9 cellular contexts compared by ENCODE assay signal in genomic region chr3:129428020-129428381, GRCh38. TPM values are rescaled to one million over a fixed set of nuclear protein-coding genes. Genes with fewer than 3 reads are reported as not detected.
DNase-seq lines count a peak whose midpoint lies in the region; ATAC-seq, FAIRE-seq and TF ChIP-seq lines count a peak whose summit lies in the region.
"Had no signal": no experiment of that assay in that cellular context is flagged by ENCODE, and none has a peak within 500 bp of the region (broad histone marks: within the 10 kb centered on the region; RNA-seq: fewer than 3 reads in every experiment).

No MANE protein-coding gene starts in this region.

- H4K91ac ChIP-seq in H1 (replicated peaks; ENCODE audit: insufficient read length, low read length), result no peak overlapping the region

- no peak overlapping the region for H2BK12ac ChIP-seq in H1 (ENCODE audit: low read depth, low read length)

- no peaks in the 10 kb centered on the region for H3K79me2 ChIP-seq in H1 (ENCODE audit: control insufficient read depth in 1 of 2, insufficient read depth in 2 of 2, low read length in 2 of 2)

- CTCF ChIA-PET in H1 (lab: Charles Lee; ENCODE audit: partially characterized antibody), result interaction anchor here (1.1 to 3.1 kb wide), 6 partner anchors 9 to 62 kb away, joined by 3 to 11 read pairs (median 6); no protein-coding TSS in a partner anchor

- H2BK20ac ChIP-seq in H1 (ENCODE audit: low read length), result no peak overlapping the region

- peak overlapping the region in 9 of 10 donors; percentile 69 to 94 (median 83) for H3K27ac Mint-ChIP-seq in naive thymus-derived CD8-positive, alpha-beta T cell

- H3K23me2 ChIP-seq in H1 (ENCODE audit: low read depth, low read length), result peaks cover 3% of the 10 kb centered on the region

- POLR2A ChIA-PET in H1 (lab: Charles Lee; ENCODE audit: partially characterized antibody), result interaction anchor here (2.1 to 5.7 kb wide), 6 partner anchors 10 to 112 kb away, joined by 6 to 61 read pairs (median 10); partner anchors contain the start of genes IFT122 and MBD4
- POLR2A ChIA-PET in naive thymus-derived CD8-positive, alpha-beta T cell (lab: Charles Lee), result interaction anchor here (0.6 to 4.6 kb wide), 3 partner anchors 12 to 241 kb away, joined by 3 to 34 read pairs (median 7); partner anchors contain the start of genes IFT122 and MBD4

- peaks cover 26% of the 10 kb centered on the region for H3K36me3 ChIP-seq in MG63
- H3K36me3 ChIP-seq in H1 (ENCODE audit: control insufficient read depth in 2 of 4, insufficient read depth in 4 of 4, low read length in 3 of 4), result peaks cover 14 to 21% (median 19%) of the 10 kb centered on the region in 4 experiments; a peak in 7 of 8 replicates

- in situ Hi-C loops in G401 (cut with HindIII; ENCODE audit: low sequenced_read_pairs), result no loop called here

- WGBS in H1 (ENCODE audit: extremely low coverage in 1 of 2, insufficient coverage in 1 of 2, insufficient read length in 1 of 2, insufficient replicate concordance in 2 of 2, low coverage in 1 of 2, low lambda C conversion rate in 2 of 2, missing lambda C conversion rate in 1 of 2), 2 experiments, result 19% methylated on average over 8 of the region's 8 CpGs; no CpG with 5 or more reads in 1 of the 2 experiments

- TF ChIP-seq CTCF in AG09309 (IDR thresholded peaks at IDR 0.05; ENCODE audit: control insufficient read depth, insufficient read depth, low read depth, low read length, missing control alignments), result no peak
- no peak for TF ChIP-seq CTCF in H1 (IDR thresholded peaks at IDR 0.05; ENCODE audit: control extremely low read depth in 1 of 3, insufficient read depth in 1 of 3, low read depth in 1 of 3, low read length in 3 of 3)

- peaks cover 0 to 3% (median 0%) of the 10 kb centered on the region in 5 donors for H3K27me3 Mint-ChIP-seq in naive thymus-derived CD8-positive, alpha-beta T cell

- H4K5ac ChIP-seq in H1 (ENCODE audit: insufficient read length, low read depth, low read length), result no peak overlapping the region

- no peak for TF ChIP-seq RAD21 in H1 (IDR thresholded peaks at IDR 0.05 in 1 of 2, conservative IDR thresholded peaks at IDR 0.05 in 1 of 2; ENCODE audit: low read depth in 2 of 2, low read length in 2 of 2)

- H4K8ac ChIP-seq in H1 (ENCODE audit: extremely low read depth, insufficient read depth, low read length), result no peak overlapping the region

- H2AK5ac ChIP-seq in H1 (ENCODE audit: low read depth, low read length), result no peak overlapping the region

- H3K27me3 ChIP-seq in MG63 (no peaks in the 10 kb centered on the region), H1 (replicated peaks in 1 of 4; ENCODE audit: control insufficient read depth in 3 of 4, extremely low read depth in 1 of 4, insufficient read depth in 3 of 4, low read length in 3 of 4) (peaks cover 0 to 10% (median 8%) of the 10 kb centered on the region in 4 experiments; a peak in 5 of 7 replicates)

- H3K9me3 Mint-ChIP-seq in naive thymus-derived CD8-positive, alpha-beta T cell, result peaks cover 0 to 5% (median 0%) of the 10 kb centered on the region in 9 donors

- H3K14ac ChIP-seq in H1 (ENCODE audit: insufficient read length), result no peak overlapping the region

- H3K36me3 Mint-ChIP-seq in naive thymus-derived CD8-positive, alpha-beta T cell, result peaks cover 0 to 27% (median 7%) of the 10 kb centered on the region in 3 donors

- H3K9ac ChIP-seq in H1 (replicated peaks in 1 of 4; ENCODE audit: extremely low read depth in 1 of 4, low read depth in 3 of 4, low read length in 3 of 4), result peak overlapping the region in 3 of 4 experiments; percentile 40 to 68 (median 48); a peak in 2 of 7 replicates

- no peak overlapping the region for H3K23ac ChIP-seq in H1 (ENCODE audit: insufficient read length)

- no peak overlapping the region for H3K18ac ChIP-seq in H1 (ENCODE audit: extremely low read depth, low read length)

- no peak overlapping the region for H3K4ac ChIP-seq in H1 (replicated peaks; ENCODE audit: insufficient read length, low read depth, low read length)

- peak overlapping the region; percentile 84 to 99 for H3K4me2 ChIP-seq in H1 (ENCODE audit: insufficient read depth in 1 of 2, low read depth in 2 of 2, low read length in 2 of 2)

- ATAC-seq in naive thymus-derived CD8-positive, alpha-beta T cell, result no peak
- ATAC-seq in HG02610 (IDR thresholded peaks at IDR 0.05; ENCODE audit: unreplicated experiment) (no peak), HG03378 (IDR thresholded peaks at IDR 0.05; ENCODE audit: unreplicated experiment) (no peak)

- peak overlapping the region; percentile 74 to 93 (median 86) for H3K4me3 Mint-ChIP-seq in naive thymus-derived CD8-positive, alpha-beta T cell

- TF ChIP-seq EP300 in H1 (IDR thresholded peaks at IDR 0.05; ENCODE audit: borderline replicate concordance in 1 of 2, low read depth in 2 of 2, low read length in 2 of 2), result no peak

- H2BK120ac ChIP-seq in H1 (replicated peaks; ENCODE audit: low read depth, low read length), result no peak overlapping the region

- no peak overlapping the region for H3K27ac ChIP-seq in H1 (ENCODE audit: low read depth, low read length)
- H3K27ac ChIP-seq: epithelial cell of prostate had no signal

- peaks cover 7 to 31% (median 15%) of the 10 kb centered on the region in 4 experiments for H3K4me1 ChIP-seq in H1 (replicated peaks in 1 of 4; ENCODE audit: control insufficient read depth in 3 of 4, insufficient read depth in 4 of 4, low read length in 3 of 4)

- H3K79me1 ChIP-seq in H1 (ENCODE audit: low read depth, low read length), result no peaks in the 10 kb centered on the region

- H4K20me1 ChIP-seq in H1 (replicated peaks in 1 of 2; ENCODE audit: control insufficient read depth in 1 of 2, insufficient read depth in 2 of 2, low read length in 2 of 2), result peaks cover 0 to 1% of the 10 kb centered on the region in 2 experiments

- no peak for FAIRE-seq in H1 (lab: Jason Lieb, UNC)

- peaks cover 20 to 39% (median 31%) of the 10 kb centered on the region in 4 donors for H3K4me1 Mint-ChIP-seq in naive thymus-derived CD8-positive, alpha-beta T cell

- H3K4me3 ChIP-seq in AG09309 (ENCODE audit: control insufficient read depth, low read depth, low read length) (peak overlapping the region; percentile 64), MG63 (peak overlapping the region; percentile 34), H1 (ENCODE audit: extremely low read depth in 1 of 4, insufficient read depth in 2 of 4, low read depth in 3 of 4, low read length in 4 of 4) (peak overlapping the region; percentile 41 to 73 (median 60))

- no peak overlapping the region for H2BK15ac ChIP-seq in H1 (ENCODE audit: low read length)

- DNase-seq in AG09309 (ENCODE audit: low read depth), result no peak
- no peak for DNase-seq in MG63
- no peak for DNase-seq in H1 (ENCODE audit: low read depth in 1 of 2, low spot score in 2 of 2)
- DNase-seq in naive thymus-derived CD8-positive, alpha-beta T cell, result no peak
- DNase-seq in G401 (ENCODE audit: low spot score), result no peak
- DNase-seq in NCI-H345 (lab: John Stamatoyannopoulos, UW), result no peak

- H3K9me3 ChIP-seq in MG63 (no peaks in the 10 kb centered on the region), H1 (ENCODE audit: insufficient read depth in 2 of 2, low read depth in 1 of 2, low read length in 1 of 2) (no peaks in the 10 kb centered on the region)

- no peak overlapping the region for H2BK5ac ChIP-seq in H1 (ENCODE audit: low read depth, low read length)

- H3K56ac ChIP-seq in H1 (replicated peaks; ENCODE audit: insufficient read length, low read depth, low read length), result no peak overlapping the region

- H2AFZ ChIP-seq in H1 (ENCODE audit: low read length), result 0 out of 2 replicates have a peak overlapping the region, but pooled peaks have one; percentile 63

- TF ChIP-seq POLR2A in H1 (IDR thresholded peaks at IDR 0.05; ENCODE audit: control extremely low read depth in 1 of 2, low read depth in 2 of 2, low read length in 2 of 2), result no peak

RNA-seq across cellular contexts. Expression of gene EFCAB12, which starts 0.4 kb away (rescaled TPM):
- 0.03 TPM in 1 of 2 replicates, not detected in the other for total RNA-seq in MG63 (2014; rRNA removed; shearing (Covaris generic); ENCODE audit: low replicate concordance)
- 0.75 and 0.99 TPM in 2 replicates for total RNA-seq in H1 (2021; fragmentation: NEBNext Ultra II Directional; extraction: Animal tissue kit (Norgen Biotek cat#: 25700))
- polyA plus RNA-seq in H1 (2011; rRNA removed), result 0.60 and 0.71 TPM in 2 replicates
- polyA plus RNA-seq in H1 (2011; cell fraction: cytosol; rRNA removed), result 0.54 TPM
- polyA plus RNA-seq in H1 (2011; cell fraction: nucleus; rRNA removed), result 2.1 TPM
- 0.88 to 1.4 TPM (median 1.2 TPM) in 4 replicates for polyA plus RNA-seq in H1 (2012, experiment 1 of 2)
- polyA plus RNA-seq in H1 (2012, experiment 2 of 2), result 0.38 TPM
- 0.51 TPM for polyA plus RNA-seq in H1 (2013, experiment 1 of 2)
- polyA plus RNA-seq in H1 (2013, experiment 2 of 2), result 0.33 TPM
- 0.37 and 1.3 TPM in 2 replicates for polyA minus RNA-seq in H1 (2011; rRNA and poly(A)+ RNA removed)
- polyA minus RNA-seq in H1 (2011; cell fraction: cytosol; rRNA and poly(A)+ RNA removed), result not detected
- polyA minus RNA-seq in H1 (2011; cell fraction: nucleus; rRNA and poly(A)+ RNA removed), result 0.70 TPM
- 1 to 10 TPM; 1.6 to 2.3 TPM for total RNA-seq in naive thymus-derived CD8-positive, alpha-beta T cell
- polyA plus RNA-seq in naive thymus-derived CD8-positive, alpha-beta T cell, result under 1 TPM in 2 of 3 donors, not detected in 1; 0.16 to 0.20 TPM
- total RNA-seq in G401 (2014; rRNA removed; shearing (Covaris generic)), result not detected in 2 replicates

RNA-seq across cellular contexts. Expression of gene MBD4, which starts 11.7 kb away (rescaled TPM):
- 17.2 and 26.5 TPM in 2 replicates for total RNA-seq in MG63 (2014; rRNA removed; shearing (Covaris generic); ENCODE audit: low replicate concordance)
- 33.4 and 35.8 TPM in 2 replicates for total RNA-seq in H1 (2021; fragmentation: NEBNext Ultra II Directional; extraction: Animal tissue kit (Norgen Biotek cat#: 25700))
- 11.1 and 11.2 TPM in 2 replicates for polyA plus RNA-seq in H1 (2011; rRNA removed)
- polyA plus RNA-seq in H1 (2011; cell fraction: cytosol; rRNA removed), result 21.5 TPM
- polyA plus RNA-seq in H1 (2011; cell fraction: nucleus; rRNA removed), result 17.8 TPM
- polyA plus RNA-seq in H1 (2012, experiment 1 of 2), result 20.2 to 32.6 TPM (median 22.2 TPM) in 4 replicates
- 2.5 TPM for polyA plus RNA-seq in H1 (2012, experiment 2 of 2)
- polyA plus RNA-seq in H1 (2013, experiment 1 of 2), result 38.1 TPM
- polyA plus RNA-seq in H1 (2013, experiment 2 of 2), result 37.6 TPM
- 19.3 and 20.7 TPM in 2 replicates for polyA minus RNA-seq in H1 (2011; rRNA and poly(A)+ RNA removed)
- polyA minus RNA-seq in H1 (2011; cell fraction: cytosol; rRNA and poly(A)+ RNA removed), result 17.2 TPM
- 46.7 TPM for polyA minus RNA-seq in H1 (2011; cell fraction: nucleus; rRNA and poly(A)+ RNA removed)
- 10 to 100 TPM; 58.2 to 61.1 TPM for total RNA-seq in naive thymus-derived CD8-positive, alpha-beta T cell
- polyA plus RNA-seq in naive thymus-derived CD8-positive, alpha-beta T cell, result 10 to 100 TPM; 33.6 to 40.0 (median 35.9) TPM
- total RNA-seq in G401 (2014; rRNA removed; shearing (Covaris generic)), result 14.0 and 18.9 TPM in 2 replicates

RNA-seq across cellular contexts. Expression of gene IFT122, which starts 12.0 kb away (rescaled TPM):
- total RNA-seq in MG63 (2014; rRNA removed; shearing (Covaris generic); ENCODE audit: low replicate concordance), result 25.3 and 45.7 TPM in 2 replicates
- 23.7 and 26.2 TPM in 2 replicates for total RNA-seq in H1 (2021; fragmentation: NEBNext Ultra II Directional; extraction: Animal tissue kit (Norgen Biotek cat#: 25700))
- 25.1 and 37.8 TPM in 2 replicates for polyA plus RNA-seq in H1 (2011; rRNA removed)
- 25.4 TPM for polyA plus RNA-seq in H1 (2011; cell fraction: cytosol; rRNA removed)
- 83.2 TPM for polyA plus RNA-seq in H1 (2011; cell fraction: nucleus; rRNA removed)
- 24.7 to 27.3 TPM (median 26.7 TPM) in 4 replicates for polyA plus RNA-seq in H1 (2012, experiment 1 of 2)
- polyA plus RNA-seq in H1 (2012, experiment 2 of 2), result 11.7 TPM
- polyA plus RNA-seq in H1 (2013, experiment 1 of 2), result 10.8 TPM
- polyA plus RNA-seq in H1 (2013, experiment 2 of 2), result 10.7 TPM
- polyA minus RNA-seq in H1 (2011; rRNA and poly(A)+ RNA removed), result 51.7 and 59.2 TPM in 2 replicates
- polyA minus RNA-seq in H1 (2011; cell fraction: cytosol; rRNA and poly(A)+ RNA removed), result 27.2 TPM
- polyA minus RNA-seq in H1 (2011; cell fraction: nucleus; rRNA and poly(A)+ RNA removed), result 50.2 TPM
- total RNA-seq in naive thymus-derived CD8-positive, alpha-beta T cell, result 10 to 100 TPM; 22.9 to 25.2 TPM
- 1 to 10 TPM; 3.3 to 6.5 (median 3.5) TPM for polyA plus RNA-seq in naive thymus-derived CD8-positive, alpha-beta T cell
- total RNA-seq in G401 (2014; rRNA removed; shearing (Covaris generic)), result 14.6 and 19.9 TPM in 2 replicates
